In genomic region chr14:67232631-67233030, GRCh38 we compare ENCODE assay signal across 25 cellular contexts. TPM values are rescaled to one million over a fixed set of nuclear protein-coding genes. Genes with fewer than 3 reads are reported as not detected.
"Had no signal": no experiment of that assay in that cellular context is flagged by ENCODE, and none has a peak within 500 bp of the region (broad histone marks: within the 10 kb centered on the region; RNA-seq: fewer than 3 reads in every experiment).

No MANE protein-coding gene starts in this region.

- H3K4me3 ChIP-seq: MG63, SK-N-MC had no signal

- H3K4me2 ChIP-seq: KMS-11 had no signal

- H3K27me3 ChIP-seq: brain microvascular endothelial cell, MG63 had no signal

- ATAC-seq: activated CD8-positive, alpha-beta memory T cell treated with anti-CD3 and anti-CD28 coated beads, Interleukin-2, amount 10 ng/mL, durations not matched to agents 7 days and 5 days; activated naive CD4-positive, alpha-beta T cell treated with anti-CD3 and anti-CD28 coated beads, Interleukin-2, amount 50 U/mL, for 72 hours; activated T-cell treated with anti-CD3 and anti-CD28 coated beads, Interleukin-2, amount 50 U/mL, for 4 hours; Right ventricle myocardium inferior had no signal

- H3K9ac ChIP-seq: KMS-11 had no signal

- DNase-seq: activated B cell treated with CpG ODN at 0.5 μM for 24 hours; activated CD4-positive, alpha-beta T cell treated with anti-CD3 and anti-CD28 coated beads for 1 hour; activated CD4-positive, alpha-beta T cell treated with anti-CD3 and anti-CD28 coated beads, Interleukin-2, amount 10 ng/mL, durations not matched to agents 24 days and 14 days; activated CD4-positive, alpha-beta T cell treated with anti-CD3 and anti-CD28 coated beads, Interleukin-2, amount 50 U/mL, for 48 hours; activated CD8-positive, alpha-beta memory T cell treated with anti-CD3 and anti-CD28 coated beads, Interleukin-2, amount 10 ng/mL, durations not matched to agents 7 days and 5 days; activated effector memory CD4-positive, alpha-beta T cell treated with anti-CD3 and anti-CD28 coated beads, Interleukin-2, amount 50 U/mL, for 16 hours; activated naive CD4-positive, alpha-beta T cell treated with Interleukin-2 at 50 U/mL for 16 hours; activated T-cell treated with anti-CD3 and anti-CD28 coated beads, Interleukin-2, amount 50 U/mL, for 4 hours; brain microvascular endothelial cell; MG63; MV-4-11; NCI-H1092 treated with DMSO at 0.1 percent for 48 hours; NCI-H1417 treated with DMSO at 0.1 percent for 48 hours; NCI-H1694; NCI-H2029 treated with DMSO at 0.1 percent for 48 hours; NCI-H345; NCI-H510A; NCI-H526 treated with DMSO at 0.1 percent for 48 hours; RPMI8226 had no signal

- H3K36me3 ChIP-seq: brain microvascular endothelial cell, MG63 had no signal

- H3K27ac ChIP-seq: brain microvascular endothelial cell, KMS-11, SK-N-MC had no signal

- H3K9me3 ChIP-seq: MG63 had no signal

RNA-seq across cellular contexts. Expression of gene GARIN2, which starts 43.4 kb away (rescaled TPM):
- total RNA-seq: activated CD8-positive, alpha-beta memory T cell treated with anti-CD3 and anti-CD28 coated beads, Interleukin-2, amount 10 ng/mL, durations not matched to agents 7 days and 5 days; activated naive CD4-positive, alpha-beta T cell treated with anti-CD3 and anti-CD28 coated beads, Interleukin-2, amount 50 U/mL, for 72 hours; activated T-cell treated with anti-CD3 and anti-CD28 coated beads, Interleukin-2, amount 50 U/mL, for 4 hours; cardiac septum; OCI-LY7; Right ventricle myocardium inferior had no signal
